In genomic region chr19:40605201-40605971, GRCh38 we compare ENCODE assay signal across 8 cellular contexts. TPM values are rescaled to one million over a fixed set of nuclear protein-coding genes. Genes with fewer than 3 reads are reported as not detected.
DNase-seq lines count a peak whose midpoint lies in the region; ATAC-seq, FAIRE-seq and TF ChIP-seq lines count a peak whose summit lies in the region.

No MANE protein-coding gene starts in this region.

- peak overlapping the region; percentile 43 to 73 (median 64) for H3K27ac ChIP-seq in pancreas
- peak overlapping the region; percentile 78 for H3K27ac ChIP-seq in upper lobe of right lung

- no peak for FAIRE-seq in pancreas (lab: Jason Lieb, UNC)

- H3K4me3 ChIP-seq in GM12864 (ENCODE audit: low read depth, low read length) (peak overlapping the region; percentile 60), pancreas (peak overlapping the region; percentile 13 to 60 (median 32)), upper lobe of right lung (peak overlapping the region; percentile 54)

- intact Hi-C loops in pancreas (cut with DNase I) (no loop called here), upper lobe of right lung (cut with DNase I) (no loop called here)

- H3K27me3 ChIP-seq in pancreas, result peaks cover 0 to under 1% (median 0%) of the 10 kb centered on the region in 4 donors
- peaks cover 13% of the 10 kb centered on the region for H3K27me3 ChIP-seq in upper lobe of right lung

- 1 to 2% methylated on average over 73 of the region's 73 CpGs for WGBS in pancreas, 2 donors

- H3K36me3 ChIP-seq in pancreas (no peaks in the 10 kb centered on the region), upper lobe of right lung (no peaks in the 10 kb centered on the region)

- TF ChIP-seq CTCF in GM12864 (IDR thresholded peaks at IDR 0.05; ENCODE audit: low read depth, low read length, missing control alignments), result peak; percentile 35
- TF ChIP-seq CTCF in pancreas (IDR thresholded peaks at IDR 0.05), result no peak
- peak; percentile 23 for TF ChIP-seq CTCF in upper lobe of right lung (IDR thresholded peaks at IDR 0.05)

- H3K9me3 ChIP-seq in pancreas (no peaks in the 10 kb centered on the region), upper lobe of right lung (no peaks in the 10 kb centered on the region)

- ATAC-seq in pancreas (peak; percentile 32 to 54 (median 44)), upper lobe of right lung (peak; percentile 57), GM18858 (IDR thresholded peaks at IDR 0.05; ENCODE audit: unreplicated experiment) (no peak)

- H3K4me1 ChIP-seq in pancreas, result peaks cover 0 to 24% (median 4%) of the 10 kb centered on the region in 3 donors
- H3K4me1 ChIP-seq in upper lobe of right lung, result peaks cover 51% of the 10 kb centered on the region

- DNase-seq in GM12864 (ENCODE audit: low read depth) (no peak), HUDEP-2 (lab: John Stamatoyannopoulos, UW; ENCODE audit: unreplicated experiment in 76 of 76) (peak in 75 of 76 experiments; percentile 66 to 99 (median 91)), SHP77 (lab: John Stamatoyannopoulos, UW) (peak; percentile 80 to 94), activated gamma-delta T cell (lab: John Stamatoyannopoulos, UW) (peak; percentile 79), germinal center (ENCODE audit: low spot score) (peak; percentile 79), pancreas (peak; percentile 82 to 93 (median 84)), upper lobe of right lung (peak; percentile 92)

RNA-seq across cellular contexts. Expression of gene LTBP4, which starts 4.2 kb away (rescaled TPM):
- total RNA-seq in pancreas (10 to 100 TPM; 18.7 to 48.9 (median 23.9) TPM), upper lobe of right lung (430 TPM)
- polyA plus RNA-seq in pancreas, result 10 to 100 TPM; 32.4 to 44.9 TPM

RNA-seq across cellular contexts. Expression of gene SHKBP1, which starts 28.7 kb away (rescaled TPM):
- total RNA-seq in pancreas, result 10 to 100 TPM; 18.2 to 40.3 (median 22.7) TPM
- polyA plus RNA-seq in pancreas, result 10 to 100 TPM; 73.3 to 86.2 TPM
- 68.1 TPM for total RNA-seq in upper lobe of right lung

Comparison
In these comparisons a context has a peak if more than half of its experiments do, and no peak if none do; other contexts are left out.
1. CTCF ChIP-seq: peak in GM12864 (single experiment) and upper lobe of right lung (single experiment); none in pancreas (0 of 4).
2. Peak in every context shown above with its lines, with median percentiles within 50 percentile points of each other: H3K4me3 ChIP-seq.